In genomic region chrX:153933751-153934472, GRCh38 we compare ENCODE assay signal across 1 cellular context.
TF ChIP-seq lines count a peak whose summit lies in the region.

No MANE protein-coding gene starts in this region.

TF ChIP-seq in GM23338, 12 proteins besides CTCF, POLR2A, EP300 and RAD21 (continued from another document):
- TF ChIP-seq ZNF462 (CRISPR knock-in tag; IDR thresholded peaks at IDR 0.05): no peak
- TF ChIP-seq, protein P1, sequence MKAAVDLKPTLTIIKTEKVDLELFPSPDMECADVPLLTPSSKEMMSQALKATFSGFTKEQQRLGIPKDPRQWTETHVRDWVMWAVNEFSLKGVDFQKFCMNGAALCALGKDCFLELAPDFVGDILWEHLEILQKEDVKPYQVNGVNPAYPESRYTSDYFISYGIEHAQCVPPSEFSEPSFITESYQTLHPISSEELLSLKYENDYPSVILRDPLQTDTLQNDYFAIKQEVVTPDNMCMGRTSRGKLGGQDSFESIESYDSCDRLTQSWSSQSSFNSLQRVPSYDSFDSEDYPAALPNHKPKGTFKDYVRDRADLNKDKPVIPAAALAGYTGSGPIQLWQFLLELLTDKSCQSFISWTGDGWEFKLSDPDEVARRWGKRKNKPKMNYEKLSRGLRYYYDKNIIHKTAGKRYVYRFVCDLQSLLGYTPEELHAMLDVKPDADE (IDR thresholded peaks at IDR 0.05): no peak
TF ChIP-seq in GM23338: peak in this region for 0.
